In the genomic region with DNA sequence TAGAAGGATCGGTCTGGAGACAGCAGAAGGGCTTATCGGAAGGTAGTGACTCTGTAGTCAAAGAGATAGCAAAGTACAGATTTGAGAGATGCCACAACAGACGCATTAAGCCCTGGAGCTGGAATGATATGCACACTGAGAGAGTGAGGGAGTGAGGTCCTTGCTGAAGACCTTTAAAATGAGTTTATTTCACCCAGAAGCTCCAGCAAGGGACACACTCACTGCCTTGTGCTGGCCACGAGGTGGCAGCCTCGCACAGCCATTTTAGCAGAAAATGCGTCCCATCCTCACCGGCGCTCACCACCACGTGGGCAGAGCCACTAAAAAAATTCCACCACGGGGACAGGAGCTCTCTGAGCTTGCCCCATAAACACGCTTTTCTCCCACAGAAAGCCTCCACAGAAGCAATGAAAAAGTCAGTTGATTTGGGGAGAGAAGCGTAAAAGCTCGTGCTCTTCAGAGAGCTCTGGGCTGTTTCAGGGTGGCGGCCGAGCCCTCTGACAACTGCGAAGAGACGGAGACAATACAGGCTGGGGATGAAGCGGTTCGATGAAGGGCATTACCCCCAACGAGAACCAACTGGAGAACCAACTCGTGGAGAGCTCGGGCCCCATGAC, we compare ENCODE assay signal across 8 cellular contexts.
A peak's percentile ranks its signal among the peaks of the same experiment; 100 is the strongest.
DNase-seq lines count a peak whose midpoint lies in the region; ATAC-seq, FAIRE-seq and TF ChIP-seq lines count a peak whose summit lies in the region.

No MANE protein-coding gene starts in this region.

- intact Hi-C loops in kidney (cut with DNase I), result loop anchor here (10.0 kb wide), 1 partner anchor 148 kb away; no protein-coding TSS in a partner anchor

- peak overlapping the region; percentile 78 to 95 for H3K27ac ChIP-seq in kidney (ENCODE audit: low read depth in 2 of 2, low read length in 2 of 2)

- peak; percentile 89 for DNase-seq in ACHN
- peak; percentile 39 for DNase-seq in NCI-H1694 (lab: John Stamatoyannopoulos, UW)
- DNase-seq in central memory CD4-positive, alpha-beta T cell, result peak; percentile 72
- DNase-seq in kidney, result peak; percentile 92
- DNase-seq in stimulated activated CD4-positive, alpha-beta T cell treated with anti-CD3 and anti-CD28 coated beads, Interleukin-1b, Interleukin-23, amount 100 ng/mL, for 1 hour (ENCODE audit: low read depth in 2 of 2), result peak; percentile 44 to 46

- in situ Hi-C loops in ACHN (cut with HindIII; ENCODE audit: low pct_ligation_motif_present, low pct_unique_long_range_greater_than_20kb, low sequenced_read_pairs), result no loop called here

- peaks cover 54 to 69% of the 10 kb centered on the region in 2 donors for H3K4me1 ChIP-seq in kidney (ENCODE audit: control insufficient read depth in 1 of 2, insufficient read depth in 1 of 2, low read depth in 1 of 2, low read length in 2 of 2)

- peak overlapping the region; percentile 59 to 66 for H3K4me3 ChIP-seq in kidney (ENCODE audit: low read length in 2 of 2)

- H3K36me3 ChIP-seq in kidney (ENCODE audit: control insufficient read depth in 1 of 2, insufficient read depth in 2 of 2, low read length in 2 of 2), result peaks cover 2 to 3% of the 10 kb centered on the region in 2 donors

- H3K9ac ChIP-seq in kidney (ENCODE audit: low read length in 2 of 2), result peak overlapping the region; percentile 43 to 64

- no peaks in the 10 kb centered on the region for H3K9me3 ChIP-seq in kidney (ENCODE audit: control insufficient read depth in 1 of 2, low read length in 2 of 2)

- peak; percentile 92 for TF ChIP-seq CTCF in kidney (IDR thresholded peaks at IDR 0.05; ENCODE audit: borderline replicate concordance, extremely low read depth, insufficient read depth)

- FAIRE-seq in kidney (lab: Jason Lieb, UNC), result no peak

- ATAC-seq in GM19043 (IDR thresholded peaks at IDR 0.05; ENCODE audit: low read depth, unreplicated experiment) (peak; percentile 40), GM21447 (IDR thresholded peaks at IDR 0.05; ENCODE audit: unreplicated experiment) (no peak)
- peak; percentile 22 to 44 for ATAC-seq in activated CD4-positive, CD25-positive, alpha-beta regulatory T cell treated with anti-CD3 and anti-CD28 coated beads, Interleukin-2, amount 50 U/mL, for 24 hours

Comparison
In these comparisons a context has a peak if more than half of its experiments do, and no peak if none do; other contexts are left out.
1. DNase-seq: peak in every context shown above with its lines; median percentile 92 in kidney; 89 in ACHN; 72 in central memory CD4-positive, alpha-beta T cell; 45 in stimulated activated CD4-positive, alpha-beta T cell treated with anti-CD3 and anti-CD28 coated beads, Interleukin-1b, Interleukin-23, amount 100 ng/mL, for 1 hour; 39 in NCI-H1694.